In the genomic region with DNA sequence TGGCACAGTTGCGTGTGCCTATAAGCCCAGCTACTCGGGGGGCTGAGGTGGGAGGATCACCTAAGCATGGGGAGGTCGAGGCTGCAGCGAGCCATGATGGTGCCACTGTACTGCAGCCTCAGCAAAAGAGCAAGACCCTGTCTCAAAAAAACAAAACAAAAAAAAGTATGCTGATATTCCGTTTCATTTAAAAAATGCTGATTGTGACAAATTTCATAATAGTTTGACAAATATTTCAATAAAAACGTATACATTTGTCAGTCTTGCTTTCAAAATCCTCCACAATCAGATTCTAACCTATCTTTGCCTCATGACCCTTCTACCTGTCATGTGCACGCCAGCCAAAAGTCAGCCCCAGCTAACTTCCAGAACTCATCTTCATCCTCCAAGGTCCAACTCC, we compare ENCODE assay signal across 2 cellular contexts.
A peak's percentile ranks its signal among the peaks of the same experiment; 100 is the strongest.
TF ChIP-seq lines count a peak whose summit lies in the region.

No MANE protein-coding gene starts in this region.

TF ChIP-seq in A549, 52 proteins besides CTCF, POLR2A, EP300 and RAD21:
- TF ChIP-seq MAFK (IDR thresholded peaks at IDR 0.05; ENCODE audit: partially characterized antibody), result peak; percentile 98
- TF ChIP-seq HOXB5 (CRISPR knock-in tag; IDR thresholded peaks at IDR 0.05), result no peak

TF ChIP-seq in K562, 482 proteins besides CTCF, POLR2A, EP300 and RAD21:
- TF ChIP-seq TEAD1 (CRISPR knock-in tag; IDR thresholded peaks at IDR 0.05) (no peak), ZNF316 (IDR thresholded peaks at IDR 0.05) (peak; percentile 97), MAFK (IDR thresholded peaks at IDR 0.05; ENCODE audit: low read length) (peak; percentile 86), MAFF (IDR thresholded peaks at IDR 0.05; ENCODE audit: low read length) (peak; percentile 85), MAFG (tag; conservative IDR thresholded peaks at IDR 0.05) (peak; percentile 91), C11orf30 (IDR thresholded peaks at IDR 0.05; ENCODE audit: low read depth) (peak; percentile 90), POLR2G (IDR thresholded peaks at IDR 0.05; ENCODE audit: low read depth, low read length) (no peak)
